8 cellular contexts compared by ENCODE assay signal in the genomic region with DNA sequence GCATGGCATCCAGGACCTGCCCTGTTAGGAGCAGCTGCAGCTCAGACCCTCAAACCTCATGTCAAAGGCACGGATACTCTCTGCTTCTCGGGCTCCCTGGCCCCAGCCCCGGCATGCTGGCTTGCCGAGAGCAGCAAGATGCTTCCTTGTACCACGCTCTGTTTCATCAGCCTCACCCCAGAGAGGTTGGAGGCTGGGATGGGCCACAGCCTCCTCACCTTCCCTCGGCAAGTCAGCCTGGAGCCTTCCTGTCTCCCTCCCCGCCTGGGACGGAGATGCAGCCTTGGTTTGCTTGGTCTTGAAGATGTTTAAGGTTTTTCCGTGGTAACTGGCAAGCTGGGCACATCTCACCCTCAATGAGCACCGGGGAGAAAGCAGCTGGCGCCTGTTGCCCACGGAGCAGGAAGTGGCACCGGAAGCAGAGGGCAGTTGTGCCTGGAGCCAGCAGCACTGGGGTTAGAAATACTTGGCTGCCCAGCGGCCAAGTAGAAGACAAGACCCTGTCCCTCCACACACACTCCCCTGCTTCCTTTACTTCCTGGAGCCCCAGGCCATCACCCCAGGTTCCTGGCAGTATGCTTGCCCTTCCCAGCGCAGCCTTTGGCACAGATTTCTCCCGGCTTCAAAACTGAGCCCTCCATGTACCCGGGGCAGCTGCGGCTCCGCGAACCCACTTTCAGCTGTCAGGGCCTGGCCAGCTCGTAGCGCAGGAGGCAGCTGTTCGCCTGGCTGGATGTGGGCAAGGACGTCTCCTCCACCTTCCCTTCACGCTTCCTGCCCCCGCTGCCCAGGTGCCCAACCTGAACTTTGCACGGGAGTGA. TPM values are rescaled to one million over a fixed set of nuclear protein-coding genes. Genes with fewer than 3 reads are reported as not detected.
DNase-seq lines count a peak whose midpoint lies in the region; ATAC-seq and TF ChIP-seq lines count a peak whose summit lies in the region.

No MANE protein-coding gene starts in this region.

- peak; percentile 45 for ATAC-seq in activated CD4-positive, alpha-beta T cell treated with anti-CD3 and anti-CD28 coated beads for 36 hours
- ATAC-seq in GM18868 (IDR thresholded peaks at IDR 0.05; ENCODE audit: unreplicated experiment): no peak

- H3K27me3 Mint-ChIP-seq in IgD-negative memory B cell (peaks cover 7% of the 10 kb centered on the region), mesothelial cell of epicardium (ENCODE audit: low read depth) (no peaks in the 10 kb centered on the region), endothelial cell (ENCODE audit: unreplicated experiment) (peaks cover 3% of the 10 kb centered on the region)
- H3K27me3 Mint-ChIP-seq in activated CD4-positive, alpha-beta T cell treated with anti-CD3 and anti-CD28 coated beads for 36 hours: no peaks in the 10 kb centered on the region

- TF ChIP-seq CTCF in GM10248 (IDR thresholded peaks at IDR 0.05; ENCODE audit: control extremely low read depth, extremely low read depth, low read depth, missing control alignments) (no peak), mesothelial cell of epicardium (IDR thresholded peaks at IDR 0.05; ENCODE audit: unreplicated experiment) (no peak), endothelial cell (IDR thresholded peaks at IDR 0.05; ENCODE audit: unreplicated experiment) (no peak)

- POLR2A ChIA-PET in activated CD4-positive, alpha-beta T cell treated with anti-CD3 and anti-CD28 coated beads for 36 hours (lab: Charles Lee): interaction anchor here (0.6 kb wide), 1 partner anchor 111 kb away, joined by 4 read pairs; no protein-coding TSS in a partner anchor
- POLR2A ChIA-PET in GM10248 (lab: Yijun Ruan, JAX): no interaction called here

- H3K36me3 ChIP-seq in effector memory CD4-positive, alpha-beta T cell (ENCODE audit: control insufficient read depth, insufficient read depth, low read length): no peaks in the 10 kb centered on the region

- H3K4me1 ChIP-seq in effector memory CD4-positive, alpha-beta T cell (ENCODE audit: control insufficient read depth, insufficient read depth, low read length, poor library complexity, severe bottlenecking): peaks cover 23% of the 10 kb centered on the region

- DNase-seq in activated CD4-positive, alpha-beta T cell treated with anti-CD3 and anti-CD28 coated beads for 36 hours: peak; percentile 67
- peak in 1 of 3 donors; percentile 24 for DNase-seq in effector memory CD4-positive, alpha-beta T cell
- DNase-seq in stimulated activated CD4-positive, alpha-beta T cell treated with anti-CD3 and anti-CD28 coated beads, Interleukin-15, amount 100 ng/mL, for 24 hours: peak; percentile 56
- DNase-seq in GM10248 (ENCODE audit: extremely low spot score): no peak
- no peak for DNase-seq in mesothelial cell of epicardium (ENCODE audit: low spot score in 2 of 2, unreplicated experiment in 2 of 2)
- DNase-seq in endothelial cell (ENCODE audit: low spot score): no peak

- H3K27ac ChIP-seq in effector memory CD4-positive, alpha-beta T cell (ENCODE audit: insufficient read depth, low read length, poor library complexity, severe bottlenecking): peak overlapping the region; percentile 14

- no peaks in the 10 kb centered on the region for H3K27me3 ChIP-seq in effector memory CD4-positive, alpha-beta T cell (replicated peaks; ENCODE audit: control insufficient read depth, insufficient read depth, low read length, poor library complexity, severe bottlenecking)

- H3K9me3 Mint-ChIP-seq in IgD-negative memory B cell: no peaks in the 10 kb centered on the region
- no peaks in the 10 kb centered on the region for H3K9me3 Mint-ChIP-seq in activated CD4-positive, alpha-beta T cell treated with anti-CD3 and anti-CD28 coated beads for 36 hours (ENCODE audit: low read depth)
- no peaks in the 10 kb centered on the region for H3K9me3 Mint-ChIP-seq in mesothelial cell of epicardium
- H3K9me3 Mint-ChIP-seq in endothelial cell (ENCODE audit: unreplicated experiment): no peaks in the 10 kb centered on the region

- H3K4me3 Mint-ChIP-seq in IgD-negative memory B cell (peak overlapping the region; percentile 44 to 90 (median 70)), mesothelial cell of epicardium (no peak overlapping the region), endothelial cell (ENCODE audit: unreplicated experiment) (no peak overlapping the region)
- peak overlapping the region; percentile 24 for H3K4me3 Mint-ChIP-seq in activated CD4-positive, alpha-beta T cell treated with anti-CD3 and anti-CD28 coated beads for 36 hours

- H3K4me3 ChIP-seq in effector memory CD4-positive, alpha-beta T cell (ENCODE audit: insufficient read depth, low read depth, low read length, poor library complexity, severe bottlenecking): peak overlapping the region; percentile 47

- intact Hi-C loops in activated CD4-positive, alpha-beta T cell treated with anti-CD3 and anti-CD28 coated beads for 36 hours (cut with DNase I, micrococcal nuclease): loop anchor here (1.0 to 2.0 kb wide), 2 partner anchors 25 to 27 kb away; no protein-coding TSS in a partner anchor

- H3K27ac Mint-ChIP-seq in IgD-negative memory B cell (peak overlapping the region; percentile 19 to 96 (median 83)), mesothelial cell of epicardium (no peak overlapping the region), endothelial cell (ENCODE audit: unreplicated experiment) (no peak overlapping the region)
- H3K27ac Mint-ChIP-seq in activated CD4-positive, alpha-beta T cell treated with anti-CD3 and anti-CD28 coated beads for 36 hours: peak overlapping the region; percentile 88

- no peaks in the 10 kb centered on the region for H3K9me3 ChIP-seq in effector memory CD4-positive, alpha-beta T cell (ENCODE audit: control insufficient read depth, low read length)

- H3K36me3 Mint-ChIP-seq in IgD-negative memory B cell: no peaks in the 10 kb centered on the region
- peaks cover 2% of the 10 kb centered on the region for H3K36me3 Mint-ChIP-seq in activated CD4-positive, alpha-beta T cell treated with anti-CD3 and anti-CD28 coated beads for 36 hours (ENCODE audit: low read depth)
- H3K36me3 Mint-ChIP-seq in mesothelial cell of epicardium: no peaks in the 10 kb centered on the region
- H3K36me3 Mint-ChIP-seq in endothelial cell (ENCODE audit: low read depth, unreplicated experiment): no peaks in the 10 kb centered on the region

- peaks cover 29 to 40% (median 32%) of the 10 kb centered on the region in 3 donors for H3K4me1 Mint-ChIP-seq in IgD-negative memory B cell
- H3K4me1 Mint-ChIP-seq in activated CD4-positive, alpha-beta T cell treated with anti-CD3 and anti-CD28 coated beads for 36 hours: peaks cover 49% of the 10 kb centered on the region
- peaks cover 3% of the 10 kb centered on the region for H3K4me1 Mint-ChIP-seq in mesothelial cell of epicardium
- peaks cover 7% of the 10 kb centered on the region for H3K4me1 Mint-ChIP-seq in endothelial cell (ENCODE audit: unreplicated experiment)

- CTCF ChIA-PET in activated CD4-positive, alpha-beta T cell treated with anti-CD3 and anti-CD28 coated beads for 36 hours (lab: Charles Lee): interaction anchor here (0.6 to 1.5 kb wide), 7 partner anchors 9 to 296 kb away, joined by 3 to 4 read pairs (median 3); no protein-coding TSS in a partner anchor
- CTCF ChIA-PET in GM10248 (lab: Yijun Ruan, JAX): no interaction called here

RNA-seq across cellular contexts. Expression of a gene that starts 17.4 kb away (rescaled TPM):
- 0.20 TPM for polyA plus RNA-seq in IgD-negative memory B cell
- 10 to 100 TPM; 40.5 to 40.6 TPM for total RNA-seq in activated CD4-positive, alpha-beta T cell treated with anti-CD3 and anti-CD28 coated beads for 36 hours
- 1.9 to 2.4 TPM (median 2.2 TPM) in 3 replicates for total RNA-seq in mesothelial cell of epicardium
- total RNA-seq in endothelial cell (ENCODE audit: unreplicated experiment): 0.36 TPM

Comparison
In these comparisons a context has a peak if more than half of its experiments do, and no peak if none do; other contexts are left out.
1. H3K27ac Mint-ChIP-seq: peak in IgD-negative memory B cell (3 of 3) and activated CD4-positive, alpha-beta T cell treated with anti-CD3 and anti-CD28 coated beads for 36 hours (single experiment); none in mesothelial cell of epicardium (single experiment) and endothelial cell (single experiment).
2. H3K4me3 Mint-ChIP-seq: peak in IgD-negative memory B cell (4 of 4) and activated CD4-positive, alpha-beta T cell treated with anti-CD3 and anti-CD28 coated beads for 36 hours (single experiment); none in mesothelial cell of epicardium (single experiment) and endothelial cell (single experiment).
3. DNase-seq: peak in activated CD4-positive, alpha-beta T cell treated with anti-CD3 and anti-CD28 coated beads for 36 hours (single experiment) and stimulated activated CD4-positive, alpha-beta T cell treated with anti-CD3 and anti-CD28 coated beads, Interleukin-15, amount 100 ng/mL, for 24 hours (single experiment); none in GM10248 (single experiment), mesothelial cell of epicardium (0 of 2) and endothelial cell (single experiment).
4. RNA of a gene that starts 17.4 kb away (total RNA-seq): 40.5 to 40.6 TPM in activated CD4-positive, alpha-beta T cell treated with anti-CD3 and anti-CD28 coated beads for 36 hours; 1.9 to 2.4 TPM in mesothelial cell of epicardium and 0.36 TPM in endothelial cell (single experiment); every median in the first group is over 10 times any median in the second.